Comparison of ENCODE assay signal across 12 cellular contexts in genomic region chr5:151087475-151087874, GRCh38. TPM values are rescaled to one million over a fixed set of nuclear protein-coding genes. Genes with fewer than 3 reads are reported as not detected.
DNase-seq lines count a peak whose midpoint lies in the region; ATAC-seq and TF ChIP-seq lines count a peak whose summit lies in the region.
"Had no signal": no experiment of that assay in that cellular context is flagged by ENCODE, and none has a peak within 500 bp of the region (broad histone marks: within the 10 kb centered on the region; RNA-seq: fewer than 3 reads in every experiment).

No MANE protein-coding gene starts in this region.

- no peak for DNase-seq in activated T-cell treated with anti-CD3 and anti-CD28 coated beads, Interleukin-2, amount 50 U/mL, for 72 hours
- no peak for DNase-seq in activated T-cell treated with anti-CD3 and anti-CD28 coated beads, Interleukin-2, amount 50 U/mL, for 1 hour
- DNase-seq in SJSA1 (ENCODE audit: low read depth in 1 of 2, low spot score in 2 of 2) (no peak), foreskin keratinocyte (no peak), NCI-H2029 treated with DMSO at 0.1 percent for 48 hours (lab: John Stamatoyannopoulos, UW) (no peak)
- DNase-seq in stimulated activated naive CD8-positive, alpha-beta T cell treated with anti-CD3 and anti-CD28 coated beads, Interleukin-15, amount 100 ng/mL, for 72 hours = no peak
- DNase-seq: DMS79, glutamatergic neuron, PC-9 had no signal

- peak overlapping the region; percentile 89 to 91 for H3K4me3 Mint-ChIP-seq in activated T-cell treated with anti-CD3 and anti-CD28 coated beads, Interleukin-2, amount 50 U/mL, for 72 hours
- peak overlapping the region; percentile 71 to 72 for H3K4me3 Mint-ChIP-seq in stimulated activated naive CD8-positive, alpha-beta T cell treated with anti-CD3 and anti-CD28 coated beads, Interleukin-15, amount 100 ng/mL, for 72 hours

- no peak overlapping the region; the same call in 1 of the 2 replicates for H3K4me3 ChIP-seq in SJSA1
- H3K4me3 ChIP-seq: PC-9 had no signal

- H3K27me3 ChIP-seq in SJSA1 (replicated peaks) = no peaks in the 10 kb centered on the region
- no peaks in the 10 kb centered on the region for H3K27me3 ChIP-seq in foreskin keratinocyte

- peak overlapping the region; percentile 98 for H3K27ac ChIP-seq in SJSA1
- H3K27ac ChIP-seq in foreskin keratinocyte = peak overlapping the region; percentile 99
- H3K27ac ChIP-seq: PC-9 had no signal

- H3K4me1 ChIP-seq in SJSA1 (replicated peaks) (peaks cover 63% of the 10 kb centered on the region), foreskin keratinocyte (peaks cover 18% of the 10 kb centered on the region)

- H3K36me3 ChIP-seq in SJSA1 = 0 out of 2 replicates have a peak, but pooled peaks cover 7% of the 10 kb centered on the region

- H3K27ac Mint-ChIP-seq in activated T-cell treated with anti-CD3 and anti-CD28 coated beads, Interleukin-2, amount 50 U/mL, for 72 hours = no peak overlapping the region
- peak overlapping the region in 1 of 2 donors; percentile 54 for H3K27ac Mint-ChIP-seq in stimulated activated naive CD8-positive, alpha-beta T cell treated with anti-CD3 and anti-CD28 coated beads, Interleukin-15, amount 100 ng/mL, for 72 hours

- H3K27me3 Mint-ChIP-seq in activated T-cell treated with anti-CD3 and anti-CD28 coated beads, Interleukin-2, amount 50 U/mL, for 72 hours (ENCODE audit: low read depth) = peaks cover 15% of the 10 kb centered on the region
- H3K27me3 Mint-ChIP-seq in stimulated activated naive CD8-positive, alpha-beta T cell treated with anti-CD3 and anti-CD28 coated beads, Interleukin-15, amount 100 ng/mL, for 72 hours = peaks cover 9% of the 10 kb centered on the region

- no peaks in the 10 kb centered on the region for H3K9me3 ChIP-seq in SJSA1 (replicated peaks)

- H3K4me1 Mint-ChIP-seq in activated T-cell treated with anti-CD3 and anti-CD28 coated beads, Interleukin-2, amount 50 U/mL, for 72 hours (ENCODE audit: low read depth) = peaks cover 77% of the 10 kb centered on the region
- peaks cover 76% of the 10 kb centered on the region for H3K4me1 Mint-ChIP-seq in stimulated activated naive CD8-positive, alpha-beta T cell treated with anti-CD3 and anti-CD28 coated beads, Interleukin-15, amount 100 ng/mL, for 72 hours

- H3K36me3 Mint-ChIP-seq in activated T-cell treated with anti-CD3 and anti-CD28 coated beads, Interleukin-2, amount 50 U/mL, for 72 hours (ENCODE audit: insufficient read depth in 2 of 2) = peaks cover 8 to 15% of the 10 kb centered on the region in 2 donors

- no peak for TF ChIP-seq CTCF in foreskin keratinocyte (conservative IDR thresholded peaks at IDR 0.05)

- no peak for ATAC-seq in activated T-cell treated with anti-CD3 and anti-CD28 coated beads, Interleukin-2, amount 50 U/mL, for 72 hours (replicated peaks in 1 of 2)
- ATAC-seq in foreskin keratinocyte (no peak), HG03097 (IDR thresholded peaks at IDR 0.05; ENCODE audit: low FRiP score, unreplicated experiment) (no peak), GM18511 (IDR thresholded peaks at IDR 0.05; ENCODE audit: unreplicated experiment) (no peak)
- ATAC-seq in stimulated activated naive CD8-positive, alpha-beta T cell treated with anti-CD3 and anti-CD28 coated beads, Interleukin-15, amount 100 ng/mL, for 72 hours = peak; percentile 11
- ATAC-seq: HCT116 had no signal

- H3K9me3 Mint-ChIP-seq in activated T-cell treated with anti-CD3 and anti-CD28 coated beads, Interleukin-2, amount 50 U/mL, for 72 hours = no peaks in the 10 kb centered on the region
- no peaks in the 10 kb centered on the region for H3K9me3 Mint-ChIP-seq in stimulated activated naive CD8-positive, alpha-beta T cell treated with anti-CD3 and anti-CD28 coated beads, Interleukin-15, amount 100 ng/mL, for 72 hours

RNA-seq across cellular contexts. Expression of gene TNIP1, which starts 6.6 kb away (rescaled TPM):
- 100 to 1,000 TPM; 358 to 420 TPM for total RNA-seq in activated T-cell treated with anti-CD3 and anti-CD28 coated beads, Interleukin-2, amount 50 U/mL, for 72 hours
- total RNA-seq in SJSA1 (2014; rRNA removed; shearing (Covaris generic)) = 263 and 296 TPM in 2 replicates
- 128 and 133 TPM in 2 replicates for total RNA-seq in foreskin keratinocyte
- 96.5 and 98.1 TPM in 2 replicates for polyA plus RNA-seq in foreskin keratinocyte
